In the genomic region with DNA sequence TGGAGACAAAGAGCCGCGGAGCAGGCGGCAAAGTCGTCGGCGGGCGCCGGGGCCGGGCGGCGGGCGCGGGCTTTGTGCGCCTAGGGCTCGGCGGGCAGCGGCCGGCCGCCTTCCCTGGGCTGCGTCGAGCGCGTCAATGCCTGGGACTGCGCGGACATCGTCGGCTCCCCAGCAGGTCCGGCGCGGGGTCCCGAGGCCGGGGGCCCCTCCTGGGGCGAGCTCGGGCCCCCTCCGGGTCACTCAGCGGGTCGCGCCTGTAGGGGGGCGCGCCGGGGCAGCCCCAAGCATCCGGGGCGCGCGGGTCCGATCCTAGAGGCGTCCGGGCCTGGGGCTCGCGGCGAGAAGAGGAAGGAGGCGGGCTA, we compare ENCODE assay signal across 8 cellular contexts. TPM values are rescaled to one million over a fixed set of nuclear protein-coding genes. Genes with fewer than 3 reads are reported as not detected.
A peak's percentile ranks its signal among the peaks of the same experiment; 100 is the strongest.
DNase-seq lines count a peak whose midpoint lies in the region; ATAC-seq, FAIRE-seq and TF ChIP-seq lines count a peak whose summit lies in the region.

No MANE protein-coding gene starts in this region.

- peak overlapping the region; percentile 76 for H3K4me3 ChIP-seq in A673 (ENCODE audit: low read depth, low read length, poor library complexity, severe bottlenecking)
- H3K4me3 ChIP-seq in mucosa of rectum (ENCODE audit: low read length in 2 of 2): peak overlapping the region; percentile 86 to 87

- H3K27me3 ChIP-seq in A673 (replicated peaks; ENCODE audit: insufficient read depth, low read depth, low read length, poor library complexity) (no peaks in the 10 kb centered on the region), mucosa of rectum (ENCODE audit: control insufficient read depth in 2 of 2, insufficient read depth in 2 of 2, low read length in 2 of 2) (no peaks in the 10 kb centered on the region)

- H3K4me1 Mint-ChIP-seq in MCF 10A (ENCODE audit: insufficient read depth, unreplicated experiment): peaks cover 29% of the 10 kb centered on the region

- H3K9me3 Mint-ChIP-seq in MCF 10A (ENCODE audit: unreplicated experiment): no peaks in the 10 kb centered on the region

- H3K27me3 Mint-ChIP-seq in MCF 10A (ENCODE audit: insufficient read depth, unreplicated experiment): no peaks in the 10 kb centered on the region

- peaks cover 50% of the 10 kb centered on the region for H3K4me1 ChIP-seq in A673 (ENCODE audit: insufficient read depth, low read length, poor library complexity, severe bottlenecking)
- H3K4me1 ChIP-seq in mucosa of rectum (ENCODE audit: control insufficient read depth in 2 of 2, insufficient read depth in 2 of 2, low read length in 2 of 2): peaks cover 50 to 52% of the 10 kb centered on the region in 2 donors

- BruUV-seq in A673 (replicated peaks; lab: Mats Ljungman, UMichigan) (no TSS peak), MCF 10A (replicated peaks; lab: Mats Ljungman, UMichigan) (no TSS peak)

- no peaks in the 10 kb centered on the region for H3K9me3 ChIP-seq in A673 (ENCODE audit: low read depth, low read length, poor library complexity, severe bottlenecking)
- H3K9me3 ChIP-seq in mucosa of rectum (ENCODE audit: control insufficient read depth in 2 of 2, low read length in 2 of 2): no peaks in the 10 kb centered on the region

- FAIRE-seq in GM12892 (lab: Jason Lieb, UNC): no peak

- TF ChIP-seq CTCF in A673 (conservative IDR thresholded peaks at IDR 0.05; ENCODE audit: low read depth, low read length): no peak
- TF ChIP-seq CTCF in MCF 10A (IDR thresholded peaks at IDR 0.05; ENCODE audit: unreplicated experiment): no peak

- DNase-seq in A673 (ENCODE audit: low spot score): no peak
- peak; percentile 47 for DNase-seq in HT-29 (ENCODE audit: low spot score)
- peak; percentile 22 for DNase-seq in MCF 10A (ENCODE audit: unreplicated experiment)
- no peak for DNase-seq in GM12892 (ENCODE audit: insufficient read length)
- no peak for DNase-seq in NCI-H2081 treated with DMSO at 0.1 percent for 48 hours (lab: John Stamatoyannopoulos, UW)

- peaks cover 24% of the 10 kb centered on the region for H3K36me3 ChIP-seq in A673 (ENCODE audit: insufficient read depth, low read length, poor library complexity, severe bottlenecking)
- peaks cover 0 to 5% of the 10 kb centered on the region in 2 donors for H3K36me3 ChIP-seq in mucosa of rectum (ENCODE audit: control insufficient read depth in 2 of 2, insufficient read depth in 2 of 2, low read length in 2 of 2)

- TF ChIP-seq POLR2A in GM12892 (IDR thresholded peaks at IDR 0.05; ENCODE audit: low read depth, low read length) (no peak), GM18505 (IDR thresholded peaks at IDR 0.05; ENCODE audit: borderline replicate concordance, extremely low read depth, insufficient read depth, insufficient read length) (no peak)

- POLR2A ChIA-PET in A673 (lab: Charles Lee; ENCODE audit: low non-redundant PET) (interaction anchor here (0.5 kb wide), 1 partner anchor 63 kb away, joined by 5 read pairs; no protein-coding TSS in a partner anchor), MCF 10A (lab: Yijun Ruan, JAX) (interaction anchor here (0.5 to 3.3 kb wide), 18 partner anchors 15 to 682 kb away, joined by 3 to 26 read pairs (median 6); partner anchors contain the start of gene RPLP1)

- peak overlapping the region; percentile 92 for H3K4me3 Mint-ChIP-seq in MCF 10A (ENCODE audit: unreplicated experiment)

- CTCF ChIA-PET in A673 (lab: Charles Lee) (interaction anchor here (0.6 to 0.7 kb wide), 3 partner anchors 74 to 638 kb away, joined by 3 to 4 read pairs (median 3); no protein-coding TSS in a partner anchor), MCF 10A (lab: Yijun Ruan, JAX) (interaction anchor here (0.5 to 1.4 kb wide), 6 partner anchors 10 to 621 kb away, joined by 3 to 5 read pairs (median 4); no protein-coding TSS in a partner anchor)

- H3K27ac Mint-ChIP-seq in MCF 10A (ENCODE audit: low read depth, unreplicated experiment): peak overlapping the region; percentile 67

- H3K36me3 Mint-ChIP-seq in MCF 10A (ENCODE audit: insufficient read depth, unreplicated experiment): peaks cover 30% of the 10 kb centered on the region

- H3K27ac ChIP-seq in A673 (ENCODE audit: low read depth, low read length, poor library complexity, severe bottlenecking): peak overlapping the region; percentile 97
- H3K27ac ChIP-seq in mucosa of rectum (ENCODE audit: low read depth in 2 of 2, low read length in 2 of 2): peak overlapping the region; percentile 94 to 95

- peak overlapping the region; percentile 84 to 88 for H3K9ac ChIP-seq in mucosa of rectum (ENCODE audit: low read depth in 1 of 2, low read length in 2 of 2)

- intact Hi-C loops in A673 (cut with micrococcal nuclease; ENCODE audit: unreplicated experiment): loop anchor here (2.0 to 10.0 kb wide), 5 partner anchors 34 to 378 kb away; no protein-coding TSS in a partner anchor
- intact Hi-C loops in MCF 10A (cut with micrococcal nuclease): loop anchor here (1.0 to 10.0 kb wide), 8 partner anchors 75 to 620 kb away; no protein-coding TSS in a partner anchor

- no peak for ATAC-seq in GM18505 (IDR thresholded peaks at IDR 0.05; ENCODE audit: unreplicated experiment)
- ATAC-seq in HG03378 (IDR thresholded peaks at IDR 0.05; ENCODE audit: unreplicated experiment): no peak

RNA-seq across cellular contexts. Expression of gene TLE3, which starts 0.8 kb away (rescaled TPM):
- total RNA-seq in A673 (2021) (90.4 and 98.1 TPM in 2 replicates), MCF 10A (2022) (21.6 and 23.2 TPM in 2 replicates)
- 59.1 and 77.6 TPM in 2 replicates for total RNA-seq in HT-29 (2014; rRNA removed; shearing (Covaris generic))
- 12.9 TPM for polyA plus RNA-seq in GM12892 (2012; ENCODE audit: missing spikeins)

Comparison
In these comparisons a context has a peak if more than half of its experiments do, and no peak if none do; other contexts are left out.
1. DNase-seq: peak in HT-29 (single experiment) and MCF 10A (single experiment); none in A673 (single experiment), GM12892 (single experiment) and NCI-H2081 treated with DMSO at 0.1 percent for 48 hours (single experiment).